ENCODE assay signal across 8 cellular contexts in the genomic region with DNA sequence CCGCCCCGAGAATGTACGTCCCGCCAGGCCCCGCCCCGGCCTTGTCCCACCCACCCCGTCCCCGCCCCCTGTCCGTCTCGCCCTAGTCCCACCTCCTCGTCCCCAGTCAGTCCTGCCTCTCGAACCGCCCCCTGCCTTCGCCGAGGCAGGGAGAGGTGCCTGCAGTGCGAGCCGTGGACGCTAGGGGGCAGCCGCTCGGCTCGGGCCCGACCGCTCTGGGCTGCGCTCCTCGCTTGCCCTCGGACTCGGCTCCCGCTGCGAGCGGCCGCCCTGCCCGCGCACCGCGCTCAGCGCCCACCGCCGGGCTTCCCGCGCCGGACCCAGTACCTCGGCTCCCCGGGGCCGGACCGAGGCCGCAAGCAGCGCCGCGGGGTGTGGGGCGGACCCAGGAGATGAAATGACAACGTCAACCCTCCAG. TPM values are rescaled to one million over a fixed set of nuclear protein-coding genes. Genes with fewer than 3 reads are reported as not detected.
DNase-seq lines count a peak whose midpoint lies in the region; ATAC-seq and TF ChIP-seq lines count a peak whose summit lies in the region.

A gene (plus strand): TSS at position 236 of the 418 bp plus-strand sequence. CDS start 162 bp downstream, at position 398.

- ATAC-seq in GM21381 (IDR thresholded peaks at IDR 0.05; ENCODE audit: unreplicated experiment), result peak; percentile 96
- ATAC-seq in activated CD8-positive, alpha-beta memory T cell treated with anti-CD3 and anti-CD28 coated beads, Interleukin-2, amount 10 ng/mL, durations not matched to agents 7 days and 5 days, result peak; percentile 95

- peak within 1 kb of the TSS; percentile 77 for H3K4me3 ChIP-seq in endocrine pancreas (ENCODE audit: control insufficient read depth, insufficient read depth, low read length)
- H3K4me3 ChIP-seq in mesodermal cell (ENCODE audit: extremely low read depth, insufficient read depth, low read length, poor library complexity, severe bottlenecking), result peak within 1 kb of the TSS; percentile 78

- peaks cover 49% of the 10 kb centered on the region for H3K36me3 Mint-ChIP-seq in Calu3 (ENCODE audit: insufficient read depth, unreplicated experiment)
- peaks cover 19% of the 10 kb centered on the region for H3K36me3 Mint-ChIP-seq in activated CD8-positive, alpha-beta memory T cell treated with anti-CD3 and anti-CD28 coated beads, Interleukin-2, amount 10 ng/mL, durations not matched to agents 7 days and 5 days

- H3K9ac ChIP-seq in endocrine pancreas (ENCODE audit: control insufficient read depth, insufficient read depth, low read length), result peak within 1 kb of the TSS; percentile 75

- intact Hi-C loops in Calu3 (cut with micrococcal nuclease; ENCODE audit: unreplicated experiment), result no loop called here

- no peaks in the 10 kb centered on the region for H3K4me1 ChIP-seq in endocrine pancreas (ENCODE audit: control insufficient read depth, insufficient read depth, low read length)
- H3K4me1 ChIP-seq in mesodermal cell (ENCODE audit: control insufficient read depth, insufficient read depth, low read length, poor library complexity, severe bottlenecking), result no peaks in the 10 kb centered on the region

- peaks cover 8% of the 10 kb centered on the region for H3K4me1 Mint-ChIP-seq in Calu3 (ENCODE audit: low read depth, unreplicated experiment)
- H3K4me1 Mint-ChIP-seq in activated CD8-positive, alpha-beta memory T cell treated with anti-CD3 and anti-CD28 coated beads, Interleukin-2, amount 10 ng/mL, durations not matched to agents 7 days and 5 days, result peaks cover 22% of the 10 kb centered on the region

- peak within 1 kb of the TSS; percentile 75 for H3K27ac Mint-ChIP-seq in Calu3 (ENCODE audit: unreplicated experiment)
- peak within 1 kb of the TSS; percentile 92 for H3K27ac Mint-ChIP-seq in activated CD8-positive, alpha-beta memory T cell treated with anti-CD3 and anti-CD28 coated beads, Interleukin-2, amount 10 ng/mL, durations not matched to agents 7 days and 5 days

- H3K9me3 ChIP-seq in endocrine pancreas (ENCODE audit: control insufficient read depth, low read length), result no peaks in the 10 kb centered on the region
- no peaks in the 10 kb centered on the region for H3K9me3 ChIP-seq in mesodermal cell (ENCODE audit: control insufficient read depth, low read length)

- H3K27me3 Mint-ChIP-seq in Calu3 (ENCODE audit: unreplicated experiment), result no peaks in the 10 kb centered on the region
- no peaks in the 10 kb centered on the region for H3K27me3 Mint-ChIP-seq in activated CD8-positive, alpha-beta memory T cell treated with anti-CD3 and anti-CD28 coated beads, Interleukin-2, amount 10 ng/mL, durations not matched to agents 7 days and 5 days

- no TSS peak for BruUV-seq in Calu3 (replicated peaks; lab: Mats Ljungman, UMichigan)

- 0% methylated on average over 30 to 40 of the region's 51 CpGs for WGBS in mesodermal cell (ENCODE audit: insufficient coverage in 2 of 2), 2 experiments

- DNase-seq in Calu3 (peak; percentile 99), HUDEP-2 (lab: John Stamatoyannopoulos, UW; ENCODE audit: unreplicated experiment in 76 of 76) (peak in 75 of 76 experiments; percentile 42 to 99 (median 94)), NOMO-1 treated with dmso at 0.1 percent for 144 hours (lab: John Stamatoyannopoulos, UW; ENCODE audit: unreplicated experiment) (peak; percentile 98)
- DNase-seq in activated CD8-positive, alpha-beta memory T cell treated with anti-CD3 and anti-CD28 coated beads, Interleukin-2, amount 10 ng/mL, durations not matched to agents 7 days and 5 days, result peak; percentile 97
- DNase-seq in stimulated activated CD8-positive, alpha-beta memory T cell treated with anti-CD3 and anti-CD28 coated beads, Interleukin-15, amount 100 ng/mL, for 4 hours (ENCODE audit: low read depth in 2 of 2), result peak; percentile 91 to 93

- CTCF ChIA-PET in Calu3 (lab: Charles Lee), result interaction anchor here (0.5 kb wide), 1 partner anchor 229 kb away, joined by 6 read pairs; no protein-coding TSS in a partner anchor
- CTCF ChIA-PET in activated CD8-positive, alpha-beta memory T cell treated with anti-CD3 and anti-CD28 coated beads, Interleukin-2, amount 10 ng/mL, durations not matched to agents 7 days and 5 days (lab: Charles Lee), result interaction anchor here (1.0 to 3.6 kb wide), 3 partner anchors 19 to 178 kb away, joined by 3 to 17 read pairs (median 5); a partner anchor contains a TSS

- H3K27ac ChIP-seq in mesodermal cell (ENCODE audit: low read depth, low read length, severe bottlenecking), result peak within 1 kb of the TSS; percentile 55

- peak within 1 kb of the TSS; percentile 87 for H3K4me3 Mint-ChIP-seq in Calu3 (ENCODE audit: low read depth, unreplicated experiment)
- H3K4me3 Mint-ChIP-seq in activated CD8-positive, alpha-beta memory T cell treated with anti-CD3 and anti-CD28 coated beads, Interleukin-2, amount 10 ng/mL, durations not matched to agents 7 days and 5 days, result peak within 1 kb of the TSS; percentile 95

- H3K36me3 ChIP-seq in endocrine pancreas (ENCODE audit: control insufficient read depth, insufficient read depth, low read length) (no peaks in the 10 kb centered on the region), mesodermal cell (ENCODE audit: control insufficient read depth, insufficient read depth, low read length) (peaks cover 25% of the 10 kb centered on the region)

- TF ChIP-seq CTCF in Calu3 (IDR thresholded peaks at IDR 0.05; ENCODE audit: unreplicated experiment), result peak; percentile 91

- H3K27me3 ChIP-seq in endocrine pancreas (ENCODE audit: control insufficient read depth, insufficient read depth, low read length), result no peaks in the 10 kb centered on the region

- no peaks in the 10 kb centered on the region for H3K9me3 Mint-ChIP-seq in Calu3 (ENCODE audit: low read depth, unreplicated experiment)
- H3K9me3 Mint-ChIP-seq in activated CD8-positive, alpha-beta memory T cell treated with anti-CD3 and anti-CD28 coated beads, Interleukin-2, amount 10 ng/mL, durations not matched to agents 7 days and 5 days (ENCODE audit: low read depth), result no peaks in the 10 kb centered on the region

RNA-seq across cellular contexts. Expression of the gene that starts here (rescaled TPM):
- 31.4 and 34.4 TPM in 2 replicates for total RNA-seq in Calu3 (2022)
- total RNA-seq in activated CD8-positive, alpha-beta memory T cell treated with anti-CD3 and anti-CD28 coated beads, Interleukin-2, amount 10 ng/mL, durations not matched to agents 7 days and 5 days, result 10 to 100 TPM; 31.5 to 38.9 TPM
- polyA plus RNA-seq in mesodermal cell (2013, experiment 1 of 2), result 32.3 TPM
- 28.0 TPM for polyA plus RNA-seq in mesodermal cell (2013, experiment 2 of 2)

Comparison
In these comparisons a context has a peak if more than half of its experiments do, and no peak if none do; other contexts are left out.
1. Peak in every context shown above with its lines: DNase-seq, ATAC-seq, H3K4me3 ChIP-seq and H3K27ac ChIP-seq.